1 cellular context compared by ENCODE assay signal in genomic region chr2:25917832-25918231, GRCh38.
TF ChIP-seq lines count a peak whose summit lies in the region.

No MANE protein-coding gene starts in this region.

TF ChIP-seq in H1, 55 proteins besides CTCF, POLR2A, EP300 and RAD21:
- TF ChIP-seq SP4 (IDR thresholded peaks at IDR 0.05; ENCODE audit: low read length) (no peak), GTF2F1 (IDR thresholded peaks at IDR 0.05; ENCODE audit: borderline replicate concordance, low read depth, low read length) (no peak), E2F6 (IDR thresholded peaks at IDR 0.05) (no peak), GABPA (IDR thresholded peaks at IDR 0.05; ENCODE audit: borderline replicate concordance, insufficient read depth, low read length) (no peak), EZH2 (IDR thresholded peaks at IDR 0.05; ENCODE audit: low read depth, low read length, severe bottlenecking) (no peak), CHD1 (IDR thresholded peaks at IDR 0.05; ENCODE audit: low read depth, low read length) (no peak)
